ENCODE assay signal across 14 cellular contexts in the genomic region with DNA sequence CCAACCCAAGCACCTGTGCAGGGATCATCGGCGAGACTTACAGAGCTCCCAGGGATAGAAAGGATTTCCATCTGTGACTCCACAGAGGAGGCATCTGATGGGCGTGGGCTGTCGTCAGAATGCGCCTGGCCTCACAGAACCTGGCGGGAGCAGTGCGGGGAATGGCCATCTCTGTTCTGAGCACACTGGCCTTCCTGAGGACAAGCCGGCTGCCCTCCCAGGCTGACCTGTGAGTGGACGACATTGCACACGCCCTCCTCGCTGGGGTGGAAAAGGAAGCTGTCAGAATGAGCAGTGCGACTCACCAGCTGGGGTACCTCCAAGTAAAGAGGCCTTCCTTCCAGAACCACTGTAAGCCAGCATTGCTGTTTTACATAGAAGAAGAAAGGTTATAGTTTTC.
DNase-seq lines count a peak whose midpoint lies in the region; ATAC-seq and TF ChIP-seq lines count a peak whose summit lies in the region.
"Had no signal": no experiment of that assay in that cellular context is flagged by ENCODE, and none has a peak within 500 bp of the region (broad histone marks: within the 10 kb centered on the region; RNA-seq: fewer than 3 reads in every experiment).

No MANE protein-coding gene starts in this region.

- intact Hi-C loops in activated CD4-positive, alpha-beta T cell treated with anti-CD3 and anti-CD28 coated beads, Interleukin-2, amount 10 ng/mL, durations not matched to agents 24 days and 14 days (cut with micrococcal nuclease): no loop called here

- no peak for ATAC-seq in left lobe of liver
- ATAC-seq in stimulated activated effector memory CD8-positive, alpha-beta T cell treated with anti-CD3 and anti-CD28 coated beads, Interleukin-12 subunit alpha, Interleukin-12 subunit beta, amount 100 ng/mL, for 72 hours: no peak

- peaks cover 6% of the 10 kb centered on the region for H3K36me3 Mint-ChIP-seq in HFFc6 (ENCODE audit: low read depth)
- no peaks in the 10 kb centered on the region for H3K36me3 Mint-ChIP-seq in stimulated activated effector memory CD8-positive, alpha-beta T cell treated with anti-CD3 and anti-CD28 coated beads, Interleukin-12 subunit alpha, Interleukin-12 subunit beta, amount 100 ng/mL, for 72 hours
- H3K36me3 Mint-ChIP-seq in activated CD4-positive, alpha-beta T cell treated with anti-CD3 and anti-CD28 coated beads, Interleukin-2, amount 10 ng/mL, durations not matched to agents 24 days and 14 days (ENCODE audit: low read depth): no peaks in the 10 kb centered on the region

- TF ChIP-seq CTCF in choroid plexus epithelial cell (conservative IDR thresholded peaks at IDR 0.05; ENCODE audit: low read depth, low read length) (no peak), HFFc6 (IDR thresholded peaks at IDR 0.05) (no peak)

- H3K4me3 ChIP-seq in choroid plexus epithelial cell (ENCODE audit: low read depth, low read length): no peak overlapping the region

- H3K9me3 Mint-ChIP-seq in HFFc6: peaks cover 10% of the 10 kb centered on the region
- peaks cover 4% of the 10 kb centered on the region for H3K9me3 Mint-ChIP-seq in stimulated activated effector memory CD8-positive, alpha-beta T cell treated with anti-CD3 and anti-CD28 coated beads, Interleukin-12 subunit alpha, Interleukin-12 subunit beta, amount 100 ng/mL, for 72 hours
- H3K9me3 Mint-ChIP-seq in activated CD4-positive, alpha-beta T cell treated with anti-CD3 and anti-CD28 coated beads, Interleukin-2, amount 10 ng/mL, durations not matched to agents 24 days and 14 days: peaks cover 5% of the 10 kb centered on the region

- no peak overlapping the region for H3K4me3 Mint-ChIP-seq in HFFc6
- H3K4me3 Mint-ChIP-seq in stimulated activated effector memory CD8-positive, alpha-beta T cell treated with anti-CD3 and anti-CD28 coated beads, Interleukin-12 subunit alpha, Interleukin-12 subunit beta, amount 100 ng/mL, for 72 hours: no peak overlapping the region
- H3K4me3 Mint-ChIP-seq in activated CD4-positive, alpha-beta T cell treated with anti-CD3 and anti-CD28 coated beads, Interleukin-2, amount 10 ng/mL, durations not matched to agents 24 days and 14 days: no peak overlapping the region

- peaks cover 7% of the 10 kb centered on the region for H3K4me1 Mint-ChIP-seq in HFFc6 (ENCODE audit: low read depth)
- H3K4me1 Mint-ChIP-seq in stimulated activated effector memory CD8-positive, alpha-beta T cell treated with anti-CD3 and anti-CD28 coated beads, Interleukin-12 subunit alpha, Interleukin-12 subunit beta, amount 100 ng/mL, for 72 hours: peaks cover 11% of the 10 kb centered on the region
- peaks cover 2% of the 10 kb centered on the region for H3K4me1 Mint-ChIP-seq in activated CD4-positive, alpha-beta T cell treated with anti-CD3 and anti-CD28 coated beads, Interleukin-2, amount 10 ng/mL, durations not matched to agents 24 days and 14 days

- DNase-seq in AG20443 (ENCODE audit: low spot score) (peak; percentile 35), EL (peak; percentile 26), choroid plexus epithelial cell (ENCODE audit: low read depth) (peak; percentile 40), left lobe of liver (ENCODE audit: low spot score) (peak; percentile 38), HFFc6 (no peak)
- no peak for DNase-seq in stimulated activated effector memory CD8-positive, alpha-beta T cell treated with anti-CD3 and anti-CD28 coated beads, Interleukin-12 subunit alpha, Interleukin-12 subunit beta, amount 100 ng/mL, for 72 hours (ENCODE audit: low spot score in 2 of 2)
- no peak for DNase-seq in activated CD4-positive, alpha-beta T cell treated with anti-CD3 and anti-CD28 coated beads, Interleukin-2, amount 10 ng/mL, durations not matched to agents 24 days and 14 days
- DNase-seq: COR-L47, DMS79 treated with DMSO at 0.1 percent for 48 hours, KG1, NCI-H1092, NCI-H187, NCI-H446 treated with DMSO at 0.1 percent for 48 hours, SHP77 had no signal

- H3K27ac Mint-ChIP-seq in HFFc6: no peak overlapping the region
- H3K27ac Mint-ChIP-seq in stimulated activated effector memory CD8-positive, alpha-beta T cell treated with anti-CD3 and anti-CD28 coated beads, Interleukin-12 subunit alpha, Interleukin-12 subunit beta, amount 100 ng/mL, for 72 hours: no peak overlapping the region
- H3K27ac Mint-ChIP-seq in activated CD4-positive, alpha-beta T cell treated with anti-CD3 and anti-CD28 coated beads, Interleukin-2, amount 10 ng/mL, durations not matched to agents 24 days and 14 days: no peak overlapping the region

- H3K27me3 Mint-ChIP-seq in HFFc6 (ENCODE audit: insufficient read depth): peaks cover 33% of the 10 kb centered on the region
- H3K27me3 Mint-ChIP-seq in activated CD4-positive, alpha-beta T cell treated with anti-CD3 and anti-CD28 coated beads, Interleukin-2, amount 10 ng/mL, durations not matched to agents 24 days and 14 days: peaks cover 11% of the 10 kb centered on the region

Comparison
In these comparisons a context has a peak if more than half of its experiments do, and no peak if none do; other contexts are left out.
1. DNase-seq: peak in AG20443 (single experiment), EL (single experiment), choroid plexus epithelial cell (single experiment) and left lobe of liver (single experiment); none in HFFc6 (single experiment), stimulated activated effector memory CD8-positive, alpha-beta T cell treated with anti-CD3 and anti-CD28 coated beads, Interleukin-12 subunit alpha, Interleukin-12 subunit beta, amount 100 ng/mL, for 72 hours (0 of 2) and activated CD4-positive, alpha-beta T cell treated with anti-CD3 and anti-CD28 coated beads, Interleukin-2, amount 10 ng/mL, durations not matched to agents 24 days and 14 days (single experiment).